ENCODE assay signal across 30 cellular contexts in the genomic region with DNA sequence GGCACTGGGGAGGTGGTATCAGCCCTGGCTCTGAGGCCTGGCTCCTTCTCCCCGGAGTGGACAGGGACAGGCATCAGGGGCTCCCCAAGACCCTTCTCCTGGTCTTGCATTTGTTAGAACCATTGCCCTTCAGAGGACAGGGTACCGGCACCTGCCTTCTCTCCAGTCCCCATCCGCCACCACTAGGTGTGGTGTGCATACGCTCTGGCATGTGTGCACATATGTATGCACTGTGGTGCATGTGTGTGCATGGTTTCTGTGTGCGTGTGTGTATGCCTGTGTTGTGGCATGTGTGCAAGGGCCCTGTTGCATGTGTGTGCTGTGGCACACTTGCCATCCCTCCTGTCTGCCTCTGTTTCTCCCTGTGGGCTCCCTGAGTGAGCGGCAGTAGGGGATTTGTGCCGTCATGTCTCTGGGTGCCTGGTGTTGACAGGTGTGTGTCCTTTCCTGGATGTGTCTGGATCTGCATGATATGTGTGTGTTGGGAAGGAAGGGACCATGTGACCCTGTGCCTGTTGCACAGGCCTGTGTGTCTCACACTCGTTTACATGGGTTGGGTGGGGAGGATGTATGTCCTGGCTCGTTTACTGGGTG. TPM values are rescaled to one million over a fixed set of nuclear protein-coding genes. Genes with fewer than 3 reads are reported as not detected.
DNase-seq lines count a peak whose midpoint lies in the region; ATAC-seq and TF ChIP-seq lines count a peak whose summit lies in the region.
"Had no signal": no experiment of that assay in that cellular context is flagged by ENCODE, and none has a peak within 500 bp of the region (broad histone marks: within the 10 kb centered on the region; RNA-seq: fewer than 3 reads in every experiment).

No MANE protein-coding gene starts in this region.

- no peaks in the 10 kb centered on the region for H3K9me3 Mint-ChIP-seq in T-helper 2 cell treated with Interferon-gamma antibody and Interleukin-4, amounts not matched to agents 5 μg/mL and 100 μg/mL, for 36 hours
- no peaks in the 10 kb centered on the region for H3K9me3 Mint-ChIP-seq in WTC11
- H3K9me3 Mint-ChIP-seq in stimulated activated effector memory CD8-positive, alpha-beta T cell treated with anti-CD3 and anti-CD28 coated beads, Interleukin-12 subunit alpha, Interleukin-12 subunit beta, amount 100 ng/mL, for 72 hours = no peaks in the 10 kb centered on the region
- H3K9me3 Mint-ChIP-seq: activated T-cell treated with anti-CD3 and anti-CD28 coated beads, Interleukin-2, amount 50 U/mL, for 4 hours; CD14-positive monocyte; dendritic cell treated with granulocyte-macrophage colony-stimulating factor and Interleukin-4, amounts not matched to agents 40 ng/mL and 50 ng/mL, for 4 days; type B pancreatic cell had no signal

- H3K36me3 Mint-ChIP-seq in T-helper 2 cell treated with Interferon-gamma antibody and Interleukin-4, amounts not matched to agents 5 μg/mL and 100 μg/mL, for 36 hours (ENCODE audit: low read depth) = no peaks in the 10 kb centered on the region
- peaks cover 37% of the 10 kb centered on the region for H3K36me3 Mint-ChIP-seq in WTC11
- no peaks in the 10 kb centered on the region for H3K36me3 Mint-ChIP-seq in stimulated activated effector memory CD8-positive, alpha-beta T cell treated with anti-CD3 and anti-CD28 coated beads, Interleukin-12 subunit alpha, Interleukin-12 subunit beta, amount 100 ng/mL, for 72 hours
- H3K36me3 Mint-ChIP-seq: activated CD8-positive, alpha-beta memory T cell treated with anti-CD3 and anti-CD28 coated beads, Interleukin-2, amount 10 ng/mL, durations not matched to agents 7 days and 5 days had no signal

- H3K36me3 ChIP-seq in esophagus squamous epithelium = peaks cover 2 to 93% (median 16%) of the 10 kb centered on the region in 3 donors
- H3K36me3 ChIP-seq in left lung = peaks cover 0 to 59% of the 10 kb centered on the region in 2 donors
- H3K36me3 ChIP-seq: prostate gland had no signal

- peak overlapping the region; percentile 61 for H3K27ac Mint-ChIP-seq in T-helper 2 cell treated with Interferon-gamma antibody and Interleukin-4, amounts not matched to agents 5 μg/mL and 100 μg/mL, for 36 hours
- H3K27ac Mint-ChIP-seq in WTC11 = peak overlapping the region; percentile 23; the same call in 1 of the 2 replicates
- peak overlapping the region; percentile 9 for H3K27ac Mint-ChIP-seq in stimulated activated effector memory CD8-positive, alpha-beta T cell treated with anti-CD3 and anti-CD28 coated beads, Interleukin-12 subunit alpha, Interleukin-12 subunit beta, amount 100 ng/mL, for 72 hours
- H3K27ac Mint-ChIP-seq: activated CD8-positive, alpha-beta memory T cell treated with anti-CD3 and anti-CD28 coated beads, Interleukin-2, amount 10 ng/mL, durations not matched to agents 7 days and 5 days; dendritic cell treated with granulocyte-macrophage colony-stimulating factor and Interleukin-4, amounts not matched to agents 40 ng/mL and 50 ng/mL, for 4 days; type B pancreatic cell had no signal

- WGBS in esophagus squamous epithelium, 2 donors = 73 to 79% methylated on average over 5 to 8 of the region's 9 CpGs

- no peak for TF ChIP-seq POLR2A in esophagus squamous epithelium (IDR thresholded peaks at IDR 0.05)

- H3K4me3 Mint-ChIP-seq in T-helper 2 cell treated with Interferon-gamma antibody and Interleukin-4, amounts not matched to agents 5 μg/mL and 100 μg/mL, for 36 hours = no peak overlapping the region
- H3K4me3 Mint-ChIP-seq in WTC11 = no peak overlapping the region
- H3K4me3 Mint-ChIP-seq in stimulated activated effector memory CD8-positive, alpha-beta T cell treated with anti-CD3 and anti-CD28 coated beads, Interleukin-12 subunit alpha, Interleukin-12 subunit beta, amount 100 ng/mL, for 72 hours = no peak overlapping the region
- H3K4me3 Mint-ChIP-seq: activated CD8-positive, alpha-beta memory T cell treated with anti-CD3 and anti-CD28 coated beads, Interleukin-2, amount 10 ng/mL, durations not matched to agents 7 days and 5 days; activated T-cell treated with anti-CD3 and anti-CD28 coated beads, Interleukin-2, amount 50 U/mL, for 4 hours; CD14-positive monocyte; dendritic cell treated with granulocyte-macrophage colony-stimulating factor and Interleukin-4, amounts not matched to agents 40 ng/mL and 50 ng/mL, for 4 days; type B pancreatic cell had no signal

- CTCF ChIA-PET in WTC11 (lab: Charles Lee) = interaction anchor here (1.4 kb wide), 1 partner anchor 11 kb away, joined by 5 read pairs; no protein-coding TSS in a partner anchor

- H3K27me3 ChIP-seq in esophagus squamous epithelium (no peaks in the 10 kb centered on the region), left lung (no peaks in the 10 kb centered on the region)

- TF ChIP-seq CTCF in WTC11 (IDR thresholded peaks at IDR 0.05) = no peak
- TF ChIP-seq CTCF in esophagus squamous epithelium (IDR thresholded peaks at IDR 0.05) = peak in 3 of 6 experiments; percentile 7 to 44 (median 27)
- no peak for TF ChIP-seq CTCF in left lung (IDR thresholded peaks at IDR 0.05)

- intact Hi-C loops in esophagus squamous epithelium (cut with DNase I) (no loop called here), left lung (cut with DNase I) (no loop called here)

- H3K4me1 Mint-ChIP-seq in T-helper 2 cell treated with Interferon-gamma antibody and Interleukin-4, amounts not matched to agents 5 μg/mL and 100 μg/mL, for 36 hours (ENCODE audit: low read depth) = peaks cover 6% of the 10 kb centered on the region
- H3K4me1 Mint-ChIP-seq in WTC11 = no peaks in the 10 kb centered on the region; the same call in 1 of the 2 replicates
- H3K4me1 Mint-ChIP-seq in stimulated activated effector memory CD8-positive, alpha-beta T cell treated with anti-CD3 and anti-CD28 coated beads, Interleukin-12 subunit alpha, Interleukin-12 subunit beta, amount 100 ng/mL, for 72 hours = peaks cover 18% of the 10 kb centered on the region

- H3K4me3 ChIP-seq in esophagus squamous epithelium (no peak overlapping the region), left lung (no peak overlapping the region)
- H3K4me3 ChIP-seq: left ventricle myocardium inferior, prostate gland had no signal

- H3K27me3 Mint-ChIP-seq in T-helper 2 cell treated with Interferon-gamma antibody and Interleukin-4, amounts not matched to agents 5 μg/mL and 100 μg/mL, for 36 hours (ENCODE audit: low read depth) = no peaks in the 10 kb centered on the region
- H3K27me3 Mint-ChIP-seq in WTC11 (ENCODE audit: low read depth) = no peaks in the 10 kb centered on the region
- H3K27me3 Mint-ChIP-seq: activated CD8-positive, alpha-beta memory T cell treated with anti-CD3 and anti-CD28 coated beads, Interleukin-2, amount 10 ng/mL, durations not matched to agents 7 days and 5 days; dendritic cell treated with granulocyte-macrophage colony-stimulating factor and Interleukin-4, amounts not matched to agents 40 ng/mL and 50 ng/mL, for 4 days; type B pancreatic cell had no signal

- ATAC-seq in WTC11 (no peak), left lung (no peak)
- ATAC-seq in stimulated activated effector memory CD8-positive, alpha-beta T cell treated with anti-CD3 and anti-CD28 coated beads, Interleukin-12 subunit alpha, Interleukin-12 subunit beta, amount 100 ng/mL, for 72 hours = no peak
- ATAC-seq: activated CD8-positive, alpha-beta memory T cell treated with anti-CD3 and anti-CD28 coated beads, Interleukin-2, amount 10 ng/mL, durations not matched to agents 7 days and 5 days; activated T-cell treated with anti-CD3 and anti-CD28 coated beads, Interleukin-2, amount 50 U/mL, for 4 hours; PC-3; sciatic nerve had no signal

- DNase-seq in T-helper 2 cell treated with Interferon-gamma antibody and Interleukin-4, amounts not matched to agents 5 μg/mL and 100 μg/mL, for 36 hours (ENCODE audit: low spot score) = no peak
- DNase-seq in T-helper 2 cell (no peak), WTC11 (ENCODE audit: low spot score) (no peak), esophagus squamous epithelium (lab: John Stamatoyannopoulos, UW) (no peak), glomerular visceral epithelial cell (ENCODE audit: extremely low spot score) (no peak), left lung (no peak)
- no peak for DNase-seq in stimulated activated effector memory CD8-positive, alpha-beta T cell treated with anti-CD3 and anti-CD28 coated beads, Interleukin-12 subunit alpha, Interleukin-12 subunit beta, amount 100 ng/mL, for 72 hours (ENCODE audit: low spot score in 2 of 2)
- no peak for DNase-seq in stimulated activated naive CD4-positive, alpha-beta T cell treated with Interleukin-2 at 50 U/mL for 16 hours (lab: John Stamatoyannopoulos, UW)
- DNase-seq: 8988T; activated CD4-positive, alpha-beta T cell treated with anti-CD3 and anti-CD28 coated beads, Interleukin-2, amount 50 U/mL, for 1 hour; activated CD8-positive, alpha-beta memory T cell treated with anti-CD3 and anti-CD28 coated beads, Interleukin-2, amount 10 ng/mL, durations not matched to agents 7 days and 5 days; activated T-cell treated with anti-CD3 and anti-CD28 coated beads, Interleukin-2, amount 50 U/mL, for 4 hours; Calu3; central memory CD4-positive, alpha-beta T cell; DMS79 treated with DMSO at 0.1 percent for 48 hours; GDM1; left ventricle myocardium inferior; mesenchymal stem cell; NCI-H1417 treated with DMSO at 0.1 percent for 48 hours; NCI-H2081; NCI-H524 treated with DMSO at 0.1 percent for 48 hours; NK-92 treated with Interleukin-12 subunit alpha and Interleukin-12 subunit beta, amount 100 ng/mL, for 24 hours; PC-3; SK-N-SH; stimulated activated CD4-positive, alpha-beta T cell treated with anti-CD3 and anti-CD28 coated beads, Interleukin-4, amount 100 ng/mL, for 1 hour had no signal

- POLR2A ChIA-PET in WTC11 (lab: Charles Lee) = no interaction called here

- H3K4me1 ChIP-seq in esophagus squamous epithelium (peaks cover 10 to 77% (median 40%) of the 10 kb centered on the region in 3 donors), left lung (no peaks in the 10 kb centered on the region)
- H3K4me1 ChIP-seq: prostate gland had no signal

- H3K9me3 ChIP-seq in esophagus squamous epithelium (no peaks in the 10 kb centered on the region), left lung (no peaks in the 10 kb centered on the region)
- H3K9me3 ChIP-seq: left ventricle myocardium inferior, prostate gland, SK-N-SH had no signal

- peak overlapping the region; percentile 61 to 83 (median 74) for H3K27ac ChIP-seq in esophagus squamous epithelium
- no peak overlapping the region for H3K27ac ChIP-seq in left lung
- H3K27ac ChIP-seq: left ventricle myocardium inferior, prostate gland had no signal

TF ChIP-seq in WTC11, 78 proteins besides CTCF, POLR2A, EP300 and RAD21 (continues in another document):
- TF ChIP-seq IRF2 (CRISPR knock-in tag; IDR thresholded peaks at IDR 0.05; ENCODE audit: borderline replicate concordance, low read depth) = no peak
- TF ChIP-seq JUN (CRISPR knock-in tag; IDR thresholded peaks at IDR 0.05) = no peak
- no peak for TF ChIP-seq ZNF317 (CRISPR knock-in tag; IDR thresholded peaks at IDR 0.05; ENCODE audit: borderline replicate concordance, low read depth)

RNA-seq across cellular contexts. Expression of a gene that starts 9.3 kb away (rescaled TPM):
- 32.7 to 41.5 TPM (median 35.5 TPM) in 3 replicates for total RNA-seq in WTC11 (2021)
- total RNA-seq in esophagus squamous epithelium = 10 to 100 TPM; 53.6 to 89.1 (median 72.5) TPM
- total RNA-seq in left lung = 10 to 100 TPM; 21.8 to 28.2 TPM

Comparison
In these comparisons a context has a peak if more than half of its experiments do, and no peak if none do; other contexts are left out.
1. H3K27ac Mint-ChIP-seq: peak in every context shown above with its lines; median percentile 61 in T-helper 2 cell treated with Interferon-gamma antibody and Interleukin-4, amounts not matched to agents 5 μg/mL and 100 μg/mL, for 36 hours; 23 in WTC11; 9 in stimulated activated effector memory CD8-positive, alpha-beta T cell treated with anti-CD3 and anti-CD28 coated beads, Interleukin-12 subunit alpha, Interleukin-12 subunit beta, amount 100 ng/mL, for 72 hours.
2. H3K27ac ChIP-seq: peak in esophagus squamous epithelium (4 of 4); none in left lung (0 of 2).